ENCODE assay signal across 19 cellular contexts in genomic region chr1:52677407-52677806, GRCh38. TPM values are rescaled to one million over a fixed set of nuclear protein-coding genes. Genes with fewer than 3 reads are reported as not detected.
A peak's percentile ranks its signal among the peaks of the same experiment; 100 is the strongest.
DNase-seq lines count a peak whose midpoint lies in the region; ATAC-seq and TF ChIP-seq lines count a peak whose summit lies in the region.
"Had no signal": no experiment of that assay in that cellular context is flagged by ENCODE, and none has a peak within 500 bp of the region (broad histone marks: within the 10 kb centered on the region; RNA-seq: fewer than 3 reads in every experiment).

No MANE protein-coding gene starts in this region.

- intact Hi-C loops in Right ventricle myocardium superior (cut with DNase I) = no loop called here
- intact Hi-C loops in cardiac septum (cut with DNase I) = no loop called here
- intact Hi-C loops in upper lobe of right lung (cut with DNase I) = no loop called here
- intact Hi-C loops in ovary (cut with DNase I) = no loop called here
- intact Hi-C loops in head of caudate nucleus (cut with DNase I) = no loop called here

- TF ChIP-seq CTCF in brain (conservative IDR thresholded peaks at IDR 0.05) (no peak), liver (IDR thresholded peaks at IDR 0.05; ENCODE audit: low read depth, low read length, missing input control) (no peak), upper lobe of right lung (IDR thresholded peaks at IDR 0.05) (no peak), ovary (IDR thresholded peaks at IDR 0.05) (no peak)

- 16% methylated on average over 4 of the region's 4 CpGs for WGBS in liver
- 34 to 41% (median 41%) methylated on average over 4 of the region's 4 CpGs for WGBS in ovary, 3 donors

- peaks cover 0 to 2% (median 0%) of the 10 kb centered on the region in 5 experiments for H3K9me3 Mint-ChIP-seq in brain
- H3K9me3 Mint-ChIP-seq: activated CD4-positive, alpha-beta T cell treated with anti-CD3 and anti-CD28 coated beads, Interleukin-2, amount 10 ng/mL, durations not matched to agents 24 days and 14 days; activated T-cell treated with anti-CD3 and anti-CD28 coated beads, Interleukin-2, amount 50 U/mL, for 72 hours; naive thymus-derived CD8-positive, alpha-beta T cell; T-helper 1 cell treated with Interleukin-12 subunit alpha and Interleukin-12 subunit beta and Interleukin-4 antibody, amounts not matched to agents 30 μg/mL and 1 μg/mL, for 36 hours had no signal

- H3K9me3 ChIP-seq in liver (ENCODE audit: control insufficient read depth in 4 of 4, low read length in 3 of 4) (no peaks in the 10 kb centered on the region), upper lobe of right lung (no peaks in the 10 kb centered on the region), ovary (no peaks in the 10 kb centered on the region)
- H3K9me3 ChIP-seq: MG63 had no signal

- H3K4me1 ChIP-seq in liver (ENCODE audit: control insufficient read depth in 4 of 4, insufficient read depth in 4 of 4, low read length in 3 of 4) (peaks cover 5 to 26% (median 21%) of the 10 kb centered on the region in 4 donors), upper lobe of right lung (peaks cover 11% of the 10 kb centered on the region), ovary (ENCODE audit: insufficient read depth) (no peaks in the 10 kb centered on the region)

- ATAC-seq in Right ventricle myocardium superior (ENCODE audit: poor library complexity) = peak; percentile 90
- ATAC-seq in upper lobe of right lung = peak; percentile 79
- ATAC-seq: activated T-cell treated with anti-CD3 and anti-CD28 coated beads, Interleukin-2, amount 50 U/mL, for 72 hours; naive thymus-derived CD8-positive, alpha-beta T cell had no signal

- H3K4me3 ChIP-seq in liver (ENCODE audit: low read depth in 1 of 3, low read length in 3 of 3) (no peak overlapping the region), upper lobe of right lung (no peak overlapping the region), ovary (no peak overlapping the region)
- H3K4me3 ChIP-seq: coronary artery, MG63 had no signal

- no peaks in the 10 kb centered on the region for H3K36me3 Mint-ChIP-seq in brain

- TF ChIP-seq RAD21 in liver (IDR thresholded peaks at IDR 0.05) = peak; percentile 69 to 70

- no peak overlapping the region for H3K4me3 Mint-ChIP-seq in brain
- H3K4me3 Mint-ChIP-seq: activated CD4-positive, alpha-beta T cell treated with anti-CD3 and anti-CD28 coated beads, Interleukin-2, amount 10 ng/mL, durations not matched to agents 24 days and 14 days; activated T-cell treated with anti-CD3 and anti-CD28 coated beads, Interleukin-2, amount 50 U/mL, for 72 hours; naive thymus-derived CD8-positive, alpha-beta T cell; T-helper 1 cell treated with Interleukin-12 subunit alpha and Interleukin-12 subunit beta and Interleukin-4 antibody, amounts not matched to agents 30 μg/mL and 1 μg/mL, for 36 hours had no signal

- DNase-seq in Right ventricle myocardium superior (peak; percentile 68), cardiac septum (ENCODE audit: low spot score) (no peak), upper lobe of right lung (no peak), ovary (no peak), kidney tubule cell (ENCODE audit: low spot score) (no peak), head of caudate nucleus (no peak)
- DNase-seq: activated CD4-positive, alpha-beta T cell treated with anti-CD3 and anti-CD28 coated beads, Interleukin-2, amount 10 ng/mL, durations not matched to agents 24 days and 14 days; activated T-cell treated with anti-CD3 and anti-CD28 coated beads, Interleukin-2, amount 50 U/mL, for 72 hours; amniotic stem cell; DMS153; MG63; naive thymus-derived CD8-positive, alpha-beta T cell; NCI-H748 treated with DMSO at 0.1 percent for 48 hours; stimulated activated CD4-positive, alpha-beta T cell treated with anti-CD3 and anti-CD28 coated beads, Interleukin-4, amount 100 ng/mL, for 1 hour had no signal

- H3K27me3 ChIP-seq in liver (ENCODE audit: control insufficient read depth in 4 of 4, insufficient read depth in 4 of 4, low read length in 3 of 4) = no peaks in the 10 kb centered on the region
- H3K27me3 ChIP-seq in upper lobe of right lung = no peaks in the 10 kb centered on the region
- no peaks in the 10 kb centered on the region for H3K27me3 ChIP-seq in ovary
- H3K27me3 ChIP-seq: MG63 had no signal

- peaks cover 8% of the 10 kb centered on the region for H3K27me3 Mint-ChIP-seq in brain
- H3K27me3 Mint-ChIP-seq: activated CD4-positive, alpha-beta T cell treated with anti-CD3 and anti-CD28 coated beads, Interleukin-2, amount 10 ng/mL, durations not matched to agents 24 days and 14 days; naive thymus-derived CD8-positive, alpha-beta T cell had no signal

- TF ChIP-seq POLR2A in ovary (IDR thresholded peaks at IDR 0.05) = no peak

- H3K27ac Mint-ChIP-seq in brain = peak overlapping the region in 3 of 5 experiments; percentile 6 to 70 (median 57)
- H3K27ac Mint-ChIP-seq: activated CD4-positive, alpha-beta T cell treated with anti-CD3 and anti-CD28 coated beads, Interleukin-2, amount 10 ng/mL, durations not matched to agents 24 days and 14 days; activated T-cell treated with anti-CD3 and anti-CD28 coated beads, Interleukin-2, amount 50 U/mL, for 72 hours; T-helper 1 cell treated with Interleukin-12 subunit alpha and Interleukin-12 subunit beta and Interleukin-4 antibody, amounts not matched to agents 30 μg/mL and 1 μg/mL, for 36 hours had no signal

- no peak overlapping the region for H3K27ac ChIP-seq in liver (ENCODE audit: low read depth in 1 of 2, low read length in 2 of 2)
- no peak overlapping the region for H3K27ac ChIP-seq in upper lobe of right lung
- H3K27ac ChIP-seq in ovary = no peak overlapping the region
- H3K27ac ChIP-seq: coronary artery had no signal

- no peak overlapping the region for H3K9ac ChIP-seq in liver (ENCODE audit: low read depth in 1 of 2, low read length in 2 of 2)

- no peak for TF ChIP-seq EP300 in ovary (IDR thresholded peaks at IDR 0.05)

- H3K36me3 ChIP-seq in liver (ENCODE audit: control insufficient read depth in 4 of 4, insufficient read depth in 3 of 4, low read depth in 1 of 4, low read length in 3 of 4) (no peaks in the 10 kb centered on the region), upper lobe of right lung (no peaks in the 10 kb centered on the region), ovary (no peaks in the 10 kb centered on the region)
- H3K36me3 ChIP-seq: MG63 had no signal

- peaks cover 30% of the 10 kb centered on the region for H3K4me1 Mint-ChIP-seq in brain

TF ChIP-seq in liver, 16 proteins besides CTCF, POLR2A, EP300 and RAD21 (continues in another document):
- TF ChIP-seq NR2F2 (IDR thresholded peaks at IDR 0.05) = peak; percentile 77
- peak; percentile 71 for TF ChIP-seq MAX (IDR thresholded peaks at IDR 0.05)
- peak in 1 of 2 donors; percentile 67 for TF ChIP-seq EGR1 (IDR thresholded peaks at IDR 0.05; ENCODE audit: low read depth in 2 of 2)
- peak; percentile 82 for TF ChIP-seq FOXA2 (IDR thresholded peaks at IDR 0.05)
- peak; percentile 38 for TF ChIP-seq ZBTB33 (IDR thresholded peaks at IDR 0.05)
- peak; percentile 69 to 82 for TF ChIP-seq HNF4A (conservative IDR thresholded peaks at IDR 0.05)
- TF ChIP-seq HNF4G (IDR thresholded peaks at IDR 0.05) = peak; percentile 14
- peak in 1 of 2 donors; percentile 86 for TF ChIP-seq JUND (IDR thresholded peaks at IDR 0.05)
- TF ChIP-seq, protein P1, sequence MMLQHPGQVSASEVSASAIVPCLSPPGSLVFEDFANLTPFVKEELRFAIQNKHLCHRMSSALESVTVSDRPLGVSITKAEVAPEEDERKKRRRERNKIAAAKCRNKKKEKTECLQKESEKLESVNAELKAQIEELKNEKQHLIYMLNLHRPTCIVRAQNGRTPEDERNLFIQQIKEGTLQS (IDR thresholded peaks at IDR 0.05) = peak; percentile 26
- peak; percentile 53 for TF ChIP-seq SP1 (IDR thresholded peaks at IDR 0.05)
- TF ChIP-seq FOXA1 (IDR thresholded peaks at IDR 0.05) = peak; percentile 65
- peak in 1 of 2 donors; percentile 29 for TF ChIP-seq GABPA (IDR thresholded peaks at IDR 0.05 in 1 of 2, conservative IDR thresholded peaks at IDR 0.05 in 1 of 2)
- peak; percentile 91 to 92 for TF ChIP-seq RXRA (IDR thresholded peaks at IDR 0.05)

RNA-seq across cellular contexts. Expression of gene COA7, which starts 20.7 kb away (rescaled TPM):
- total RNA-seq in Right ventricle myocardium superior = 18.6 TPM
- total RNA-seq in cardiac septum = 14.2 TPM
- 11.9 TPM for polyA plus RNA-seq in brain (ENCODE audit: insufficient read depth, low read depth, low replicate concordance)
- total RNA-seq in liver = 10 to 100 TPM in 1 of 2 donors, 1 to 10 TPM in 1; 6.3 to 14.1 TPM
- 10 to 100 TPM in 1 of 2 donors, 1 to 10 TPM in 1; 4.7 to 11.2 TPM for polyA plus RNA-seq in liver
- total RNA-seq in upper lobe of right lung = 17.9 TPM
- total RNA-seq in ovary = 10 to 100 TPM in 5 of 7 donors, 1 to 10 TPM in 2; 3.5 to 27.2 (median 18.6) TPM
- polyA plus RNA-seq in ovary = 10 to 100 TPM in 1 of 2 donors, 1 to 10 TPM in 1; 4.3 to 12.3 TPM

RNA-seq across cellular contexts. Expression of gene SHISAL2A, which starts 44.4 kb away (rescaled TPM):
- not detected for total RNA-seq in Right ventricle myocardium superior
- total RNA-seq in cardiac septum = not detected
- polyA plus RNA-seq in brain (ENCODE audit: insufficient read depth, low read depth, low replicate concordance) = 1.6 TPM
- under 1 TPM; 0.14 to 0.33 TPM for total RNA-seq in liver
- under 1 TPM in 1 of 2 donors, not detected in 1; 0.22 TPM for polyA plus RNA-seq in liver
- 0.81 TPM for total RNA-seq in upper lobe of right lung
- under 1 TPM in 4 of 7 donors, not detected in 3; 0.12 to 0.69 (median 0.34) TPM for total RNA-seq in ovary
- polyA plus RNA-seq in ovary = not detected
- total RNA-seq: lower leg skin had no signal

RNA-seq across cellular contexts. Expression of gene ZYG11B, which starts 48.8 kb away (rescaled TPM):
- 75.0 TPM for total RNA-seq in Right ventricle myocardium superior
- 47.6 TPM for total RNA-seq in cardiac septum
- polyA plus RNA-seq in brain (ENCODE audit: insufficient read depth, low read depth, low replicate concordance) = 12.7 TPM
- total RNA-seq in liver = 100 to 1,000 TPM in 1 of 2 donors, 10 to 100 TPM in 1; 18.9 to 111 TPM
- polyA plus RNA-seq in liver = 10 to 100 TPM in 1 of 2 donors, 1 to 10 TPM in 1; 6.1 to 12.2 TPM
- total RNA-seq in upper lobe of right lung = 30.5 TPM
- 10 to 100 TPM; 27.2 to 37.1 (median 32.8) TPM for total RNA-seq in ovary
- polyA plus RNA-seq in ovary = 10 to 100 TPM in 1 of 2 donors, 1 to 10 TPM in 1; 9.8 to 17.8 TPM
